6 cellular contexts compared by ENCODE assay signal in the genomic region with DNA sequence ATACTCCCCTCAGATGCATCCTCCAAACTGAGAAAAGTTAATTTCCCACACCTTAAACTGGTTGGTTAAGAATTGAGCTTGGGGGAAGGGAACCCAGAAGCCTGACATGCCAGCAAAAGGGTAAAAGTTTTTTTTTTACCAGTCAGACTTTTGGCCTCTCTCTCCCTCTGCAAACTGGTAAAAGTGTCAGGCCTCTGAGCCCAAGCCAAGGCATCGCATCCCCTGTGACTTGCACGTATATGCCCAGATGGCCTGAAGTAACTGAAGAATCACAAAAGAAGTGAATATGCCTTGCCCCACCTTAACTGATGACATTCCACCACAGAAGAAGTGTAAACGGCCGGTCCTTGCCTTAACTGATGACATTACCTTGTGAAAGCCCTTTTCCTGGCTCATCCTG.
A peak's percentile ranks its signal among the peaks of the same experiment; 100 is the strongest.
DNase-seq lines count a peak whose midpoint lies in the region; TF ChIP-seq lines count a peak whose summit lies in the region.
"Not testable (repeated sequence)": the region's sequence is repeated elsewhere in the genome, so short reads cannot be mapped to it uniquely, and the experiment has no call there.

No MANE protein-coding gene starts in this region.

- H3K18ac ChIP-seq in H9 (ENCODE audit: insufficient read length, low read depth, low read length); mesendoderm (ENCODE audit: low read length): not testable (repeated sequence)

- H2BK12ac ChIP-seq in H9 (ENCODE audit: insufficient read length, low read depth, low read length), result not testable (repeated sequence)

- H3K27ac Mint-ChIP-seq in H9 (peak overlapping the region; percentile 97 to 99 (median 99)), endodermal cell (peak overlapping the region; percentile 96)

- not testable (repeated sequence) for H3K56ac ChIP-seq in H9 (ENCODE audit: insufficient read length, low read depth, low read length); mesendoderm (ENCODE audit: low read length)

- H3K4me3 Mint-ChIP-seq in H9, result peak overlapping the region; percentile 94 to 97
- H3K4me3 Mint-ChIP-seq in endodermal cell, result peak overlapping the region; percentile 92

- not testable (repeated sequence) for H4K8ac ChIP-seq in H9 (replicated peaks; ENCODE audit: insufficient read length, low read depth, low read length); mesendoderm (ENCODE audit: low read depth, low read length)

- not testable (repeated sequence) for H2BK120ac ChIP-seq in H9 (ENCODE audit: low read depth, low read length, poor library complexity, severe bottlenecking); mesendoderm (ENCODE audit: low read depth, low read length)

- H4K5ac ChIP-seq in H9 (ENCODE audit: insufficient read length, low read depth, low read length); mesendoderm (ENCODE audit: low read length): not testable (repeated sequence)

- H3K23ac ChIP-seq in H9 (ENCODE audit: insufficient read length, low read depth, low read length); mesendoderm (ENCODE audit: low read length): not testable (repeated sequence)

- H2BK5ac ChIP-seq in H9 (ENCODE audit: insufficient read length, low read length); mesendoderm (ENCODE audit: low read length): not testable (repeated sequence)

- H3K9me3 Mint-ChIP-seq in H9, result peaks cover 3 to 16% of the 10 kb centered on the region in 2 experiments; a peak in 4 of 5 replicates
- H3K9me3 Mint-ChIP-seq in endodermal cell, result not testable (repeated sequence)

- H3K4ac ChIP-seq in H9 (ENCODE audit: low read depth, low read length); mesendoderm (ENCODE audit: low read depth, low read length): not testable (repeated sequence)

- not testable (repeated sequence) for H2BK20ac ChIP-seq in H9 (ENCODE audit: low read depth, low read length, poor library complexity, severe bottlenecking)

- not testable (repeated sequence) for H2AFZ ChIP-seq in H9 (ENCODE audit: low read length)

- H2AK5ac ChIP-seq in H9 (ENCODE audit: insufficient read length, low read length); mesendoderm (ENCODE audit: low read length): not testable (repeated sequence)

- not testable (repeated sequence) for H4K20me1 ChIP-seq in H9 (ENCODE audit: control insufficient read depth, insufficient read depth, insufficient read length)

- no CpG with 5 or more reads among the region's 4 CpGs for WGBS in H9 (ENCODE audit: extremely low coverage, insufficient read length, low lambda C conversion rate)
- 0% methylated on average over 2 of the region's 4 CpGs for WGBS in HUES64
- 0% methylated on average over 1 of the region's 4 CpGs; no CpG with 5 or more reads in 1 of the 2 experiments for whole genome bisulfite sequencing in endodermal cell (ENCODE audit: insufficient coverage in 1 of 2, insufficient read length in 1 of 2), 2 experiments
- no CpG with 5 or more reads among the region's 4 CpGs for WGBS in mesendoderm (ENCODE audit: extremely low coverage, insufficient coverage, low lambda C conversion rate)

- not testable (repeated sequence) for H4K91ac ChIP-seq in H9 (ENCODE audit: insufficient read length, low read depth, low read length)

- peak overlapping the region; percentile 94 for H3K4me2 ChIP-seq in H9 (ENCODE audit: insufficient read depth, insufficient read length, low read length)
- not testable (repeated sequence) for H3K4me2 ChIP-seq in mesendoderm (ENCODE audit: low read length)

- H3K4me3 ChIP-seq in HUES64 (ENCODE audit: low read length) (peak overlapping the region; percentile 45), endodermal cell (ENCODE audit: low read length) (peak overlapping the region; percentile 80), iPS-15b (ENCODE audit: low read depth, low read length) (peak overlapping the region; percentile 30)
- not testable (repeated sequence) for H3K4me3 ChIP-seq in mesendoderm (ENCODE audit: low read length)

- H3K27ac ChIP-seq in H9 (ENCODE audit: insufficient read length, low read depth, low read length) (peak overlapping the region; percentile 97), HUES64 (ENCODE audit: low read depth, low read length) (peak overlapping the region; percentile 93), mesendoderm (ENCODE audit: low read depth, low read length) (peak overlapping the region; percentile 57)
- H3K27ac ChIP-seq in endodermal cell (ENCODE audit: low read depth, low read length), result not testable (repeated sequence)

- H3K79me2 ChIP-seq in H9 (ENCODE audit: insufficient read depth, low read length), result peaks cover 14% of the 10 kb centered on the region
- not testable (repeated sequence) for H3K79me2 ChIP-seq in mesendoderm (ENCODE audit: control insufficient read depth, insufficient read depth, low read length)

- H3K27me3 Mint-ChIP-seq in H9 (ENCODE audit: low read depth); endodermal cell (ENCODE audit: insufficient read depth): not testable (repeated sequence)

- DNase-seq in H9 (peak; percentile 69), endodermal cell (peak; percentile 71), mesendoderm (peak; percentile 26)

- peaks cover 46 to 53% (median 47%) of the 10 kb centered on the region in 3 experiments for H3K36me3 Mint-ChIP-seq in H9 (ENCODE audit: insufficient read depth in 1 of 3, low read depth in 3 of 3)
- H3K36me3 Mint-ChIP-seq in endodermal cell (ENCODE audit: low read depth), result peaks cover 28% of the 10 kb centered on the region

- H3K79me1 ChIP-seq in H9 (ENCODE audit: insufficient read depth, low read depth, low read length, poor library complexity, severe bottlenecking); mesendoderm (ENCODE audit: low read length): not testable (repeated sequence)

- H3K9me3 ChIP-seq in ES-I3 (ENCODE audit: control insufficient read depth, insufficient read depth, low read length); H9 (ENCODE audit: control insufficient read depth, low read depth, low read length); HUES64 (ENCODE audit: insufficient read depth, low read depth, low read length); endodermal cell (ENCODE audit: control insufficient read depth, low read length); iPS-15b (ENCODE audit: control insufficient read depth, insufficient read depth, low read length): not testable (repeated sequence)

- H3K23me2 ChIP-seq in H9 (ENCODE audit: insufficient read length, low read depth, low read length, poor library complexity, severe bottlenecking), result not testable (repeated sequence)

- TF ChIP-seq CTCF in H9 (conservative IDR thresholded peaks at IDR 0.05); endodermal cell (conservative IDR thresholded peaks at IDR 0.05): not testable (repeated sequence)

- H3K36me3 ChIP-seq in ES-I3 (ENCODE audit: insufficient read depth, low read length); endodermal cell (ENCODE audit: control insufficient read depth, insufficient read depth, low read length); iPS-15b (ENCODE audit: control insufficient read depth, insufficient read depth, low read length); mesendoderm (ENCODE audit: control insufficient read depth, insufficient read depth, low read length): not testable (repeated sequence)
- peaks cover 10% of the 10 kb centered on the region; the same call in 1 of the 2 replicates for H3K36me3 ChIP-seq in HUES64 (ENCODE audit: insufficient read depth, low read length)

- H3K4me1 Mint-ChIP-seq in H9, result peaks cover 62 to 64% of the 10 kb centered on the region in 2 experiments
- H3K4me1 Mint-ChIP-seq in endodermal cell, result peaks cover 51% of the 10 kb centered on the region

- H3K9ac ChIP-seq in ES-I3 (ENCODE audit: low read depth, low read length) (peak overlapping the region; percentile 27), H9 (ENCODE audit: extremely low read depth, insufficient read length, low read length) (peak overlapping the region; percentile 41), HUES64 (ENCODE audit: low read depth, low read length) (peak overlapping the region; percentile 75), endodermal cell (ENCODE audit: extremely low read depth, low read length, poor library complexity, severe bottlenecking) (peak overlapping the region; percentile 49), iPS-15b (ENCODE audit: low read depth, low read length) (peak overlapping the region; percentile 79)
- H3K9ac ChIP-seq in mesendoderm (ENCODE audit: low read length), result not testable (repeated sequence)

- not testable (repeated sequence) for H3K14ac ChIP-seq in H9 (ENCODE audit: insufficient read depth, low read length)

- not testable (repeated sequence) for H3K27me3 ChIP-seq in H9 (ENCODE audit: insufficient read depth, low read length); HUES64 (ENCODE audit: insufficient read depth, low read length); endodermal cell (ENCODE audit: control insufficient read depth, insufficient read depth, low read length, poor library complexity, severe bottlenecking); iPS-15b (ENCODE audit: control insufficient read depth, insufficient read depth, low read length); mesendoderm (ENCODE audit: insufficient read depth, low read length, poor library complexity)

- H3K4me1 ChIP-seq in ES-I3 (ENCODE audit: insufficient read depth, low read length), result peaks cover 30% of the 10 kb centered on the region
- H3K4me1 ChIP-seq in H9 (ENCODE audit: insufficient read depth, low read length); endodermal cell (ENCODE audit: control insufficient read depth, insufficient read depth, low read length); mesendoderm (ENCODE audit: control insufficient read depth, low read depth, low read length): not testable (repeated sequence)
- peaks cover 21% of the 10 kb centered on the region for H3K4me1 ChIP-seq in HUES64 (ENCODE audit: insufficient read depth, low read length)
- peaks cover 13% of the 10 kb centered on the region for H3K4me1 ChIP-seq in iPS-15b (ENCODE audit: control insufficient read depth, insufficient read depth, low read length)

- peak overlapping the region; percentile 19 for H3T11ph ChIP-seq in H9 (ENCODE audit: low read length)

- not testable (repeated sequence) for H2BK15ac ChIP-seq in H9 (ENCODE audit: low read depth, low read length)
- H2BK15ac ChIP-seq in mesendoderm (replicated peaks; ENCODE audit: low read depth), result peak overlapping the region; percentile 74
